ENCODE assay signal across 8 cellular contexts in the genomic region with DNA sequence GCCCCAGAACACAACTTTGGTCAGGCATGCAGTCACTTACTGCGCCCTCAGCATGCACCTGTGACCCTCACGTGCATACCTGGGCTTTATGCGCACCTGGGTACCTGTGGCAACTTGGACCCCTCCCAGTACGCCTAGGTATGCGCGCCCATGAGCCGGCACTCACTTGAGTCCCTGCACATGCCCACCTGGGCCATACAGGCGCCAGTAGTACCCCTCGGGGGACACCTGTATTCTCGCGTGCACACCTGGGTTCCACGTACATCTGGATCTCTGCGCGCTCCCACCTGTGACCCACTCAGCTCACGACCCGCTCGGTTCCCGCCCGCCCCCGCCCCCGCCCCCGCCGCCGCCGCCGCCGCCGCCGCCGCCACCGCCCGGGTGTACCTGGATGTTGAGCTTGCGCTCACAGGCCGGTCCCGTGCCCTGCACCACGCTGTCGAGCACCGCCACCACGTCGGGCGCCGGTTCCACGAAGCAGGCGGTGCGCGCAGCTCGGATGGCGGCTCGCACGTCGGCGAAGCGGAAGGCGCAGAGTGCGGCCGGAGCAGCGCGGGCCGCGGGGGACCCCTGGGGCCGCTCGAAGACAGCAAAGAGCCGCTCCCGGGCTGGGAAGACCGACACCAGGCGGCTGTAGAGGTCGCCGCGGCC. TPM values are rescaled to one million over a fixed set of nuclear protein-coding genes. Genes with fewer than 3 reads are reported as not detected.
A peak's percentile ranks its signal among the peaks of the same experiment; 100 is the strongest.
DNase-seq lines count a peak whose midpoint lies in the region; ATAC-seq and TF ChIP-seq lines count a peak whose summit lies in the region.

No MANE protein-coding gene starts in this region.

- H3K27me3 Mint-ChIP-seq in CD14-positive monocyte (ENCODE audit: low read depth in 3 of 3), result peaks cover 14 to 28% (median 14%) of the 10 kb centered on the region in 3 donors

- peaks cover 70% of the 10 kb centered on the region for H3K4me1 Mint-ChIP-seq in CD14-positive monocyte

- peaks cover 10% of the 10 kb centered on the region; the same call in 1 of the 2 replicates for H4K20me1 ChIP-seq in Karpas-422 (ENCODE audit: insufficient read depth, low read depth, low read length)

- H3K9me3 Mint-ChIP-seq in CD14-positive monocyte, result peaks cover 0 to 2% (median 0%) of the 10 kb centered on the region in 7 donors

- intact Hi-C loops in CD14-positive monocyte (cut with micrococcal nuclease), result loop anchor here in 1 of 2 donors (5.0 kb wide), 1 partner anchor 78 kb away; the partner anchor contains the start of gene RHO
- intact Hi-C loops in esophagus squamous epithelium (cut with DNase I), result loop anchor here (10.0 kb wide), 1 partner anchor 120 kb away; no protein-coding TSS in a partner anchor

- no peaks in the 10 kb centered on the region for H3K9me2 ChIP-seq in Karpas-422 (replicated peaks; ENCODE audit: insufficient read depth, low read length)

- peaks cover 13% of the 10 kb centered on the region for H3K27me3 ChIP-seq in NT2/D1 (ENCODE audit: insufficient read depth, insufficient read length)
- peaks cover 0 to 45% (median 4%) of the 10 kb centered on the region in 4 donors for H3K27me3 ChIP-seq in esophagus squamous epithelium
- H3K27me3 ChIP-seq in Karpas-422 (ENCODE audit: low read length), result no peaks in the 10 kb centered on the region

- peak overlapping the region; percentile 75 for H3K4me3 ChIP-seq in NT2/D1 (ENCODE audit: insufficient read length, low read depth)
- H3K4me3 ChIP-seq in esophagus squamous epithelium, result peak overlapping the region; percentile 49 to 66 (median 58)
- H3K4me3 ChIP-seq in Karpas-422 (ENCODE audit: low read length), result no peak overlapping the region

- peaks cover 46% of the 10 kb centered on the region for H3K4me1 ChIP-seq in NT2/D1 (ENCODE audit: insufficient read depth, insufficient read length)
- peaks cover 33 to 95% (median 48%) of the 10 kb centered on the region in 3 donors for H3K4me1 ChIP-seq in esophagus squamous epithelium
- peaks cover 3% of the 10 kb centered on the region; the same call in 1 of the 2 replicates for H3K4me1 ChIP-seq in Karpas-422 (ENCODE audit: low read length)

- peak; percentile 3 for ATAC-seq in omental fat pad (ENCODE audit: low FRiP score)

- peaks cover 14 to 27% of the 10 kb centered on the region in 2 donors for H3K36me3 Mint-ChIP-seq in CD14-positive monocyte

- no peak for DNase-seq in CD14-positive monocyte (ENCODE audit: low spot score)
- DNase-seq in NT2/D1 (ENCODE audit: low read depth, low spot score), result no peak
- DNase-seq in esophagus squamous epithelium (lab: John Stamatoyannopoulos, UW), result no peak
- DNase-seq in omental fat pad (ENCODE audit: low spot score), result no peak
- no peak for DNase-seq in activated effector memory CD4-positive, alpha-beta T cell treated with anti-CD3 and anti-CD28 coated beads, Interleukin-2, amount 50 U/mL, for 16 hours
- DNase-seq in SK-N-DZ (ENCODE audit: low spot score), result no peak
- DNase-seq in NK-92 treated with Interleukin-12 subunit alpha and Interleukin-12 subunit beta, amount 100 ng/mL, for 24 hours (lab: John Stamatoyannopoulos, UW), result no peak
- DNase-seq in Karpas-422, result no peak

- no peaks in the 10 kb centered on the region for H3K79me2 ChIP-seq in Karpas-422 (ENCODE audit: low read length)

- no peaks in the 10 kb centered on the region for H3K9me3 ChIP-seq in NT2/D1 (ENCODE audit: insufficient read depth, low read length)
- no peaks in the 10 kb centered on the region for H3K9me3 ChIP-seq in esophagus squamous epithelium
- H3K9me3 ChIP-seq in Karpas-422 (ENCODE audit: low read length), result no peaks in the 10 kb centered on the region

- no peak overlapping the region for H2AFZ ChIP-seq in Karpas-422 (ENCODE audit: low read length)

- H3K27ac Mint-ChIP-seq in CD14-positive monocyte, result peak overlapping the region in 1 of 7 donors; percentile 19

- no peak for TF ChIP-seq POLR2A in esophagus squamous epithelium (IDR thresholded peaks at IDR 0.05)

- peak overlapping the region; percentile 97 to 99 for H3K4me3 Mint-ChIP-seq in CD14-positive monocyte

- peak overlapping the region; percentile 77 to 94 (median 88) for H3K27ac ChIP-seq in esophagus squamous epithelium
- no peak overlapping the region for H3K27ac ChIP-seq in Karpas-422 (ENCODE audit: low read length)

- WGBS in esophagus squamous epithelium, 2 donors, result 0 to 10% methylated on average over 5 to 16 of the region's 69 CpGs

- H3K9ac ChIP-seq in NT2/D1 (ENCODE audit: insufficient read length, low read depth) (peak overlapping the region; percentile 91), Karpas-422 (ENCODE audit: low read length) (no peak overlapping the region)

- peaks cover 45% of the 10 kb centered on the region for H3K36me3 ChIP-seq in NT2/D1 (ENCODE audit: insufficient read depth, insufficient read length, low read length)
- H3K36me3 ChIP-seq in esophagus squamous epithelium, result no peaks in the 10 kb centered on the region
- H3K36me3 ChIP-seq in Karpas-422 (ENCODE audit: insufficient read depth, low read length), result no peaks in the 10 kb centered on the region

- no peak for TF ChIP-seq CTCF in CD14-positive monocyte (IDR thresholded peaks at IDR 0.05)
- TF ChIP-seq CTCF in esophagus squamous epithelium (IDR thresholded peaks at IDR 0.05), result no peak
- TF ChIP-seq CTCF in omental fat pad (IDR thresholded peaks at IDR 0.05), result no peak

- no peak overlapping the region for H3K4me2 ChIP-seq in Karpas-422 (ENCODE audit: low read depth, low read length, poor library complexity, severe bottlenecking)

RNA-seq across cellular contexts. Expression of gene PLXND1, which starts 1.4 kb away (rescaled TPM):
- 1 to 10 TPM; 7.1 to 9.9 TPM for polyA plus RNA-seq in CD14-positive monocyte
- total RNA-seq in esophagus squamous epithelium (10 to 100 TPM in 3 of 4 donors, 1 to 10 TPM in 1; 4.5 to 66.0 (median 24.4) TPM), omental fat pad (100 to 1,000 TPM in 3 of 4 donors, 10 to 100 TPM in 1; 82.7 to 364 (median 170) TPM)
- polyA plus RNA-seq in SK-N-DZ (2014; cell fraction: cytosol; rRNA removed), result 31.9 and 32.6 TPM in 2 replicates
- 44.3 and 89.8 TPM in 2 replicates for polyA plus RNA-seq in SK-N-DZ (2014; cell fraction: nucleus; rRNA removed)
- 0.52 TPM in 1 of 2 replicates, not detected in the other for total RNA-seq in Karpas-422 (2014; rRNA removed; shearing (Covaris generic); ENCODE audit: low replicate concordance)
